ENCODE assay signal across 37 cellular contexts in the genomic region with DNA sequence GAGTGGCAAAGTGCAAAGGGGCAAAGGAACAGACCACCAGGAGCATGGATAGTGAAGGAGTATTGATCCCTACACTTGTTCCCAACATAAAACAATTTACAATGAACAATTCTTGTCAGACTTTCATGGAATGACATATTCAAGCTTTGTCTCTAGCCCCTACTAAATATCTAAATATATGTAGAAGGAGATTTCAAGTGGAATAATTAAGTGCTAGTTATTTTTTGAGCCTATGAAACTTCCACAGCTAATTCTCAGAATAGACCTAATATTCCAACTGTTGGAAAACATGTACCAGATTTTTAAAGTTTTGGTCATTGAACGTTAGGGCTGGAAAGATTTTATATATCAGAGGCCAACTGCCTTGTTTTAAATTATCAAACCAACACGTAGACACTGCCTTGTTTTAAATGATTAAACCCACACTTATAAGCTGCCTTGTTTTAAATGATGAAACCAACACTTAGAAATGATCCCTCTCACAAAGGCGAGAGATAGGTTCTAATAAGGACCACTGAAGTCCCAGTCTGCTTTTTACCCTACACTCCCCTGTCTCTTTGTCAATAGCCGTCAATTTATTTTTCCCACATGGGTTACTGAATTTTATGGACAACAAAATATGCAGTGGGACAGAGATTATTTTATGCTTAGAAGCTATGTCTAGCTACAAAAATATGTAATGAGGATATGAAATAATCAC.
"Had no signal": no experiment of that assay in that cellular context is flagged by ENCODE, and none has a peak within 500 bp of the region (broad histone marks: within the 10 kb centered on the region; RNA-seq: fewer than 3 reads in every experiment).

No MANE protein-coding gene starts in this region.

- H3K9me3 Mint-ChIP-seq: activated naive CD4-positive, alpha-beta T cell treated with anti-CD3 and anti-CD28 coated beads for 36 hours; activated naive CD4-positive, alpha-beta T cell treated with anti-CD3 and anti-CD28 coated beads, Interleukin-2, amount 10 ng/mL, durations not matched to agents 7 days and 5 days; activated naive CD4-positive, alpha-beta T cell treated with anti-CD3 and anti-CD28 coated beads, Interleukin-2, amount 50 U/mL, for 24 hours; activated naive CD4-positive, alpha-beta T cell treated with anti-CD3 and anti-CD28 coated beads, Interleukin-2, amount 50 U/mL, for 72 hours; activated naive CD8-positive, alpha-beta T cell treated with anti-CD3 and anti-CD28 coated beads for 36 hours; activated naive CD8-positive, alpha-beta T cell treated with anti-CD3 and anti-CD28 coated beads, Interleukin-2, amount 10 ng/mL, durations not matched to agents 7 days and 5 days; activated naive CD8-positive, alpha-beta T cell treated with anti-CD3 and anti-CD28 coated beads, Interleukin-2, amount 50 U/mL, for 24 hours; activated T-cell treated with anti-CD3 and anti-CD28 coated beads, Interleukin-2, amount 50 U/mL, for 72 hours; activated T-helper 1 cell treated with anti-CD3 and anti-CD28 coated beads, Interleukin-12 subunit alpha, Interleukin-12 subunit beta, Interleukin-2, Interleukin-4 antibody, amounts not matched to agents 30 ng/mL and 10 ng/mL and 1 ng/mL, durations not matched to agents 14 hours and 24 hours and 36 hours; activated T-helper 17 cell treated with anti-CD3 and anti-CD28 coated beads, Interleukin-2, amount 50 U/mL, for 72 hours; activated T-helper 2 cell treated with anti-CD3 and anti-CD28 coated beads, Interferon-gamma antibody, Interleukin-2, Interleukin-4, amounts not matched to agents 10 μg/mL and 5 μg/mL and 100 μg/mL, durations not matched to agents 14 hours and 24 hours and 36 hours; brain; central memory CD8-positive, alpha-beta T cell had no signal

- DNase-seq: activated effector memory CD4-positive, alpha-beta T cell treated with anti-CD3 and anti-CD28 coated beads, Interleukin-2, amount 50 U/mL, for 16 hours; activated effector memory CD4-positive, alpha-beta T cell treated with Interleukin-2 at 50 U/mL for 16 hours; activated gamma-delta T cell; activated gamma-delta T cell treated with Interleukin-2 at 50 U/mL for 16 hours; activated naive CD4-positive, alpha-beta T cell; activated naive CD4-positive, alpha-beta T cell treated with anti-CD3 and anti-CD28 coated beads for 36 hours; activated naive CD4-positive, alpha-beta T cell treated with anti-CD3 and anti-CD28 coated beads, Interleukin-2, amount 10 ng/mL, durations not matched to agents 7 days and 5 days; activated naive CD4-positive, alpha-beta T cell treated with anti-CD3 and anti-CD28 coated beads, Interleukin-2, amount 50 U/mL, for 16 hours; activated naive CD4-positive, alpha-beta T cell treated with Interleukin-2 at 50 U/mL for 16 hours; activated naive CD8-positive, alpha-beta T cell treated with anti-CD3 and anti-CD28 coated beads for 36 hours; activated naive CD8-positive, alpha-beta T cell treated with anti-CD3 and anti-CD28 coated beads, Interleukin-2, amount 10 ng/mL, durations not matched to agents 7 days and 5 days; activated naive CD8-positive, alpha-beta T cell treated with anti-CD3 and anti-CD28 coated beads, Interleukin-2, amount 50 U/mL, for 24 hours; activated T-cell treated with anti-CD3 and anti-CD28 coated beads, Interleukin-2, amount 50 U/mL, for 48 hours; activated T-cell treated with anti-CD3 and anti-CD28 coated beads, Interleukin-2, amount 50 U/mL, for 72 hours; adrenal gland; amniotic stem cell; amygdala; anterior cingulate cortex; aorta; body of pancreas; brain microvascular endothelial cell; caudate nucleus; central memory CD4-positive, alpha-beta T cell; cerebellar nuclear complex; colonic mucosa had no signal

- ATAC-seq: activated naive CD4-positive, alpha-beta T cell treated with anti-CD3 and anti-CD28 coated beads, Interleukin-2, amount 50 U/mL, for 72 hours; activated naive CD8-positive, alpha-beta T cell treated with anti-CD3 and anti-CD28 coated beads, Interleukin-2, amount 50 U/mL, for 24 hours; activated T-cell treated with anti-CD3 and anti-CD28 coated beads, Interleukin-2, amount 50 U/mL, for 72 hours; activated T-helper 17 cell treated with anti-CD3 and anti-CD28 coated beads, Interleukin-2, amount 50 U/mL, for 72 hours; body of pancreas had no signal

- H3K27ac Mint-ChIP-seq: activated naive CD4-positive, alpha-beta T cell treated with anti-CD3 and anti-CD28 coated beads for 36 hours; activated naive CD4-positive, alpha-beta T cell treated with anti-CD3 and anti-CD28 coated beads, Interleukin-2, amount 10 ng/mL, durations not matched to agents 7 days and 5 days; activated naive CD4-positive, alpha-beta T cell treated with anti-CD3 and anti-CD28 coated beads, Interleukin-2, amount 50 U/mL, for 24 hours; activated naive CD4-positive, alpha-beta T cell treated with anti-CD3 and anti-CD28 coated beads, Interleukin-2, amount 50 U/mL, for 72 hours; activated naive CD8-positive, alpha-beta T cell; activated naive CD8-positive, alpha-beta T cell treated with anti-CD3 and anti-CD28 coated beads for 36 hours; activated naive CD8-positive, alpha-beta T cell treated with anti-CD3 and anti-CD28 coated beads, Interleukin-2, amount 10 ng/mL, durations not matched to agents 7 days and 5 days; activated naive CD8-positive, alpha-beta T cell treated with anti-CD3 and anti-CD28 coated beads, Interleukin-2, amount 50 U/mL, for 24 hours; activated T-cell treated with anti-CD3 and anti-CD28 coated beads, Interleukin-2, amount 50 U/mL, for 72 hours; activated T-helper 1 cell treated with anti-CD3 and anti-CD28 coated beads, Interleukin-12 subunit alpha, Interleukin-12 subunit beta, Interleukin-2, Interleukin-4 antibody, amounts not matched to agents 30 ng/mL and 10 ng/mL and 1 ng/mL, durations not matched to agents 14 hours and 24 hours and 36 hours; activated T-helper 17 cell treated with anti-CD3 and anti-CD28 coated beads, Interleukin-2, amount 50 U/mL, for 72 hours; activated T-helper 2 cell treated with anti-CD3 and anti-CD28 coated beads, Interferon-gamma antibody, Interleukin-2, Interleukin-4, amounts not matched to agents 10 μg/mL and 5 μg/mL and 100 μg/mL, durations not matched to agents 14 hours and 24 hours and 36 hours; brain had no signal

- FAIRE-seq: colon had no signal

- H3K4me1 Mint-ChIP-seq: activated naive CD4-positive, alpha-beta T cell treated with anti-CD3 and anti-CD28 coated beads, Interleukin-2, amount 10 ng/mL, durations not matched to agents 7 days and 5 days; activated naive CD8-positive, alpha-beta T cell treated with anti-CD3 and anti-CD28 coated beads for 36 hours; activated naive CD8-positive, alpha-beta T cell treated with anti-CD3 and anti-CD28 coated beads, Interleukin-2, amount 10 ng/mL, durations not matched to agents 7 days and 5 days; activated naive CD8-positive, alpha-beta T cell treated with anti-CD3 and anti-CD28 coated beads, Interleukin-2, amount 50 U/mL, for 24 hours; central memory CD8-positive, alpha-beta T cell had no signal

- H3K4me3 ChIP-seq: adrenal gland, ascending aorta, body of pancreas, breast epithelium, cardiac muscle cell, colonic mucosa had no signal

- H3K27me3 ChIP-seq: ascending aorta, body of pancreas, brain microvascular endothelial cell, breast epithelium, cardiac muscle cell, colonic mucosa had no signal

- H3K27ac ChIP-seq: adrenal gland, ascending aorta, body of pancreas, brain microvascular endothelial cell, breast epithelium, cardiac muscle cell, colonic mucosa had no signal

- H3K4me3 Mint-ChIP-seq: activated naive CD4-positive, alpha-beta T cell treated with anti-CD3 and anti-CD28 coated beads for 36 hours; activated naive CD4-positive, alpha-beta T cell treated with anti-CD3 and anti-CD28 coated beads, Interleukin-2, amount 10 ng/mL, durations not matched to agents 7 days and 5 days; activated naive CD4-positive, alpha-beta T cell treated with anti-CD3 and anti-CD28 coated beads, Interleukin-2, amount 50 U/mL, for 24 hours; activated naive CD8-positive, alpha-beta T cell; activated naive CD8-positive, alpha-beta T cell treated with anti-CD3 and anti-CD28 coated beads for 36 hours; activated naive CD8-positive, alpha-beta T cell treated with anti-CD3 and anti-CD28 coated beads, Interleukin-2, amount 10 ng/mL, durations not matched to agents 7 days and 5 days; activated naive CD8-positive, alpha-beta T cell treated with anti-CD3 and anti-CD28 coated beads, Interleukin-2, amount 50 U/mL, for 24 hours; activated T-cell treated with anti-CD3 and anti-CD28 coated beads, Interleukin-2, amount 50 U/mL, for 72 hours; activated T-helper 1 cell treated with anti-CD3 and anti-CD28 coated beads, Interleukin-12 subunit alpha, Interleukin-12 subunit beta, Interleukin-2, Interleukin-4 antibody, amounts not matched to agents 30 ng/mL and 10 ng/mL and 1 ng/mL, durations not matched to agents 14 hours and 24 hours and 36 hours; activated T-helper 17 cell treated with anti-CD3 and anti-CD28 coated beads, Interleukin-2, amount 50 U/mL, for 72 hours; brain; central memory CD8-positive, alpha-beta T cell had no signal

- H3K36me3 ChIP-seq: adrenal gland, ascending aorta, brain microvascular endothelial cell, breast epithelium, cardiac muscle cell, colonic mucosa had no signal

- H3K9me3 ChIP-seq: adrenal gland, ascending aorta, body of pancreas, breast epithelium, colonic mucosa had no signal

- H3K36me3 Mint-ChIP-seq: activated naive CD4-positive, alpha-beta T cell treated with anti-CD3 and anti-CD28 coated beads, Interleukin-2, amount 10 ng/mL, durations not matched to agents 7 days and 5 days; activated naive CD4-positive, alpha-beta T cell treated with anti-CD3 and anti-CD28 coated beads, Interleukin-2, amount 50 U/mL, for 24 hours; activated naive CD4-positive, alpha-beta T cell treated with anti-CD3 and anti-CD28 coated beads, Interleukin-2, amount 50 U/mL, for 72 hours; activated naive CD8-positive, alpha-beta T cell; activated naive CD8-positive, alpha-beta T cell treated with anti-CD3 and anti-CD28 coated beads for 36 hours; activated naive CD8-positive, alpha-beta T cell treated with anti-CD3 and anti-CD28 coated beads, Interleukin-2, amount 10 ng/mL, durations not matched to agents 7 days and 5 days; brain had no signal

- H3K4me1 ChIP-seq: adrenal gland, ascending aorta, body of pancreas, breast epithelium, colonic mucosa had no signal
